In the genomic region with DNA sequence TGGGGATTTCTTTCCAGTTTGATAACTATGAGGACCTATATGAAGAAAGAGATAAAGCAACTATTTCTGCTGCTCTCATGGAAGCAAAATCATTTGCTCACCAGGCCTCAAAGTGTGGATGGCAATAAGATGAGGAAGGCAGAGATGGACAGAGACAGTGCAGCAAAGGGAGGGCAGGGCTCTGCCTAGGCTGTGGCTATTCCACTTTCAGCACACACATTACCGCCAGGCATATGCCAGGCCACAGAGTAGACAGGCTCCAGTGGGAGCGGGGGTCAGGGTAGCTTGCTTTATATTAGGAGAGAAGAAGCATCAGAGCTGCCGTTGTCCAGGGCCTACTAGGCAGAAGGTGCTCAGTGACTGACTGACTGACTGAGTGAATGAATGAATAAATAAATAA, we compare ENCODE assay signal across 14 cellular contexts. TPM values are rescaled to one million over a fixed set of nuclear protein-coding genes. Genes with fewer than 3 reads are reported as not detected.
DNase-seq lines count a peak whose midpoint lies in the region; ATAC-seq and TF ChIP-seq lines count a peak whose summit lies in the region.
"Had no signal": no experiment of that assay in that cellular context is flagged by ENCODE, and none has a peak within 500 bp of the region (broad histone marks: within the 10 kb centered on the region; RNA-seq: fewer than 3 reads in every experiment).

No MANE protein-coding gene starts in this region.

- no peak for TF ChIP-seq POLR2A in heart left ventricle (IDR thresholded peaks at IDR 0.05)

- DNase-seq in heart left ventricle (no peak), right atrium auricular region (ENCODE audit: low spot score) (no peak), PC-3 (peak; percentile 1), coronary artery (ENCODE audit: low spot score) (no peak), thoracic aorta (ENCODE audit: low spot score) (no peak), DMS153 treated with DMSO at 0.1 percent for 48 hours (lab: John Stamatoyannopoulos, UW; ENCODE audit: unreplicated experiment) (no peak)
- DNase-seq in activated effector memory CD4-positive, alpha-beta T cell treated with Interleukin-2 at 50 U/mL for 16 hours = no peak
- DNase-seq: effector CD8-positive, alpha-beta T cell; foreskin keratinocyte; midbrain; trophoblast cell had no signal

- TF ChIP-seq CTCF in heart left ventricle (IDR thresholded peaks at IDR 0.05) = no peak
- no peak for TF ChIP-seq CTCF in right atrium auricular region (IDR thresholded peaks at IDR 0.05)
- no peak for TF ChIP-seq CTCF in PC-3 (conservative IDR thresholded peaks at IDR 0.05; ENCODE audit: low read depth, low read length)
- no peak for TF ChIP-seq CTCF in coronary artery (IDR thresholded peaks at IDR 0.05)
- no peak for TF ChIP-seq CTCF in thoracic aorta (IDR thresholded peaks at IDR 0.05)

- H3K9ac ChIP-seq in PC-3 (ENCODE audit: low read length) = no peak overlapping the region

- H3K79me2 ChIP-seq in PC-3 (ENCODE audit: low read length) = peaks cover 97% of the 10 kb centered on the region

- 79 to 84% (median 81%) methylated on average over 3 of the region's 3 CpGs for WGBS in heart left ventricle, 4 donors

- no peaks in the 10 kb centered on the region for H3K9me2 ChIP-seq in PC-3 (replicated peaks; ENCODE audit: low read length)

- no peak overlapping the region for H3K4me2 ChIP-seq in PC-3 (ENCODE audit: low read length)

- H3K4me1 ChIP-seq in heart left ventricle (peaks cover 14 to 98% (median 81%) of the 10 kb centered on the region in 12 donors), right atrium auricular region (peaks cover 0 to 95% of the 10 kb centered on the region in 2 donors), PC-3 (ENCODE audit: insufficient read depth, low read length) (peaks cover 2% of the 10 kb centered on the region; the same call in 1 of the 2 replicates), thoracic aorta (ENCODE audit: control insufficient read depth in 1 of 2, low read depth in 2 of 2) (peaks cover 81 to 94% of the 10 kb centered on the region in 2 donors)

- H4K20me1 ChIP-seq in PC-3 (ENCODE audit: low read length) = peaks cover 32% of the 10 kb centered on the region

- CTCF ChIA-PET in PC-3 (lab: Charles Lee) = interaction anchor here (0.6 kb wide), 1 partner anchor 67 kb away, joined by 4 read pairs; no protein-coding TSS in a partner anchor

- H3K36me3 ChIP-seq in heart left ventricle (peaks cover 0 to 73% (median 15%) of the 10 kb centered on the region in 9 donors), right atrium auricular region (peaks cover 22% of the 10 kb centered on the region), PC-3 (ENCODE audit: low read depth, low read length) (peaks cover 85% of the 10 kb centered on the region), thoracic aorta (peaks cover 4% of the 10 kb centered on the region)

- POLR2A ChIA-PET in PC-3 (lab: Charles Lee; ENCODE audit: unreplicated experiment) = no interaction called here

- peaks cover 5% of the 10 kb centered on the region for H3F3A ChIP-seq in PC-3 (ENCODE audit: low read length, unreplicated experiment)

- H2AFZ ChIP-seq in PC-3 (ENCODE audit: low read length) = no peak overlapping the region

- intact Hi-C loops in heart left ventricle (cut with DNase I) (no loop called here), PC-3 (cut with micrococcal nuclease) (loop anchor here (2.0 kb wide), 1 partner anchor 31 kb away; no protein-coding TSS in a partner anchor)

- peak overlapping the region in 10 of 12 donors; percentile 26 to 93 (median 46) for H3K27ac ChIP-seq in heart left ventricle
- peak overlapping the region in 1 of 2 donors; percentile 32 for H3K27ac ChIP-seq in right atrium auricular region
- H3K27ac ChIP-seq in PC-3 (ENCODE audit: low read length) = no peak overlapping the region
- peak overlapping the region; percentile 1 to 82 for H3K27ac ChIP-seq in coronary artery
- H3K27ac ChIP-seq in thoracic aorta = peak overlapping the region; percentile 35 to 86
- H3K27ac ChIP-seq: foreskin keratinocyte had no signal

- no peak for ATAC-seq in heart left ventricle
- ATAC-seq in PC-3 = no peak
- no peak for ATAC-seq in thoracic aorta (ENCODE audit: insufficient number of reproducible peaks, low FRiP score, low read depth)
- ATAC-seq in GM21447 (IDR thresholded peaks at IDR 0.05; ENCODE audit: unreplicated experiment) = no peak
- ATAC-seq: foreskin keratinocyte had no signal

- H3K4me3 ChIP-seq in heart left ventricle (no peak overlapping the region), right atrium auricular region (no peak overlapping the region), PC-3 (ENCODE audit: low read length) (no peak overlapping the region), coronary artery (no peak overlapping the region), thoracic aorta (no peak overlapping the region)

- H3K27me3 ChIP-seq in heart left ventricle = no peaks in the 10 kb centered on the region
- H3K27me3 ChIP-seq in right atrium auricular region = no peaks in the 10 kb centered on the region
- no peaks in the 10 kb centered on the region for H3K27me3 ChIP-seq in PC-3 (ENCODE audit: low read length)
- no peaks in the 10 kb centered on the region for H3K27me3 ChIP-seq in thoracic aorta (replicated peaks; ENCODE audit: insufficient read depth)
- H3K27me3 ChIP-seq: foreskin keratinocyte had no signal

- no TSS peak for BruUV-seq in PC-3 (replicated peaks; lab: Mats Ljungman, UMichigan)

- H3K9me3 ChIP-seq in heart left ventricle = no peaks in the 10 kb centered on the region
- H3K9me3 ChIP-seq in right atrium auricular region = no peaks in the 10 kb centered on the region
- H3K9me3 ChIP-seq in PC-3 (ENCODE audit: low read length) = no peaks in the 10 kb centered on the region
- H3K9me3 ChIP-seq in thoracic aorta = no peaks in the 10 kb centered on the region

RNA-seq across cellular contexts. Expression of gene BCL2L1, which starts 40.9 kb away (rescaled TPM):
- total RNA-seq in heart left ventricle = 100 to 1,000 TPM in 1 of 9 donors, 10 to 100 TPM in 8; 32.2 to 176 (median 62.6) TPM
- 100 to 1,000 TPM in 1 of 2 donors, 10 to 100 TPM in 1; 43.1 to 217 TPM for polyA plus RNA-seq in heart left ventricle
- total RNA-seq in right atrium auricular region = 10 to 100 TPM; 84.2 to 93.5 TPM
- 260 and 277 TPM in 2 replicates for total RNA-seq in PC-3 (2014; rRNA removed)
- 100 to 1,000 TPM; 137 to 187 TPM for total RNA-seq in thoracic aorta

RNA-seq across cellular contexts. Expression of gene COX4I2, which starts 44.1 kb away (rescaled TPM):
- total RNA-seq in heart left ventricle = 10 to 100 TPM in 5 of 9 donors, 1 to 10 TPM in 4; 5.7 to 29.4 (median 10.6) TPM
- polyA plus RNA-seq in heart left ventricle = 10 to 100 TPM; 13.6 to 42.8 TPM
- total RNA-seq in right atrium auricular region = 1 to 10 TPM; 6.8 to 9.0 TPM
- total RNA-seq in PC-3 (2014; rRNA removed) = not detected in 2 replicates
- 1 to 10 TPM in 1 of 2 donors, not detected in 1; 4.9 TPM for total RNA-seq in thoracic aorta
- total RNA-seq: foreskin keratinocyte, osteocyte, SK-MEL-5 had no signal
- polyA plus RNA-seq: foreskin keratinocyte had no signal

RNA-seq across cellular contexts. Expression of gene TPX2, which starts 57.3 kb away (rescaled TPM):
- total RNA-seq in heart left ventricle = 10 to 100 TPM in 1 of 9 donors, 1 to 10 TPM in 3, under 1 TPM in 5; 0.38 to 15.2 (median 0.77) TPM
- under 1 TPM; 0.04 to 0.97 TPM for polyA plus RNA-seq in heart left ventricle
- total RNA-seq in right atrium auricular region = 1 to 10 TPM in 1 of 2 donors, under 1 TPM in 1; 0.20 to 2.9 TPM
- total RNA-seq in PC-3 (2014; rRNA removed) = 128 and 151 TPM in 2 replicates
- total RNA-seq in thoracic aorta = 1 to 10 TPM; 1.5 TPM
